In the genomic region with DNA sequence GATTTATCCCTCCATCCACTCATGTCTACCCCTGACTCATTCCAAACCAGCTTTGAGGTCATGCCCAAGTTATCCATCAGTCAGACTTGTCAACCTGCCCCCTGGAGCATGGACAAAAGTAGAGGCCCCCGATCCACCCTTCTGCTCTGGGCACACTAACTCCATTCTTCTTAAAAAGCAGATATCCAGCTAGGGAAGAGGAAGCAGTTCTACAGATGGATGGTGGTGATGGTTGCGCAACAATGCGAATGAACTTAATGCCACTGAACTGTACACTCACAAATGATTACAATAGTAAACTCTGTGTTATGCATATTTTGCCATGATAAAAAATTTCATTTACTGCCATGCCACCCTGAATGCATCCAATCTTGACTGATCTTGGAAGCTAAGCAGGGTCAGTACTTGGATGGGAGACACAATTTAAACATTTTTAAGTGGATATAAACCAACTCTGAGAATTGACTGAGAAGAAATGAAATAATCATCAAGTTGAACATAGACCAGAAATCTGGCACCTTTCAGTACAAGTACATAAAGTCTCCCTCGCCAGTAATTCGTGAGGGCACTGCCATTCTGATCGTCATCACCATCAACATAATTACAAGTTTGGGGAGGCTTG, we compare ENCODE assay signal across 1 cellular context.
TF ChIP-seq lines count a peak whose summit lies in the region.

No MANE protein-coding gene starts in this region.

TF ChIP-seq in H1, 55 proteins besides CTCF, POLR2A, EP300 and RAD21 (continued from another document):
- TF ChIP-seq CHD7 (IDR thresholded peaks at IDR 0.05; ENCODE audit: insufficient replicate concordance, low read length) (no peak), NRF1 (IDR thresholded peaks at IDR 0.05; ENCODE audit: low read depth, low read length) (no peak), CEBPB (IDR thresholded peaks at IDR 0.05; ENCODE audit: low read depth, low read length) (peak; percentile 91), KDM1A (IDR thresholded peaks at IDR 0.05; ENCODE audit: borderline replicate concordance, low read length) (no peak)
